11 cellular contexts compared by ENCODE assay signal in genomic region chr17:78828470-78829185, GRCh38. TPM values are rescaled to one million over a fixed set of nuclear protein-coding genes. Genes with fewer than 3 reads are reported as not detected.
DNase-seq lines count a peak whose midpoint lies in the region; ATAC-seq, FAIRE-seq and TF ChIP-seq lines count a peak whose summit lies in the region.
"Had no signal": no experiment of that assay in that cellular context is flagged by ENCODE, and none has a peak within 500 bp of the region (broad histone marks: within the 10 kb centered on the region; RNA-seq: fewer than 3 reads in every experiment).

No MANE protein-coding gene starts in this region.

- peak; percentile 61 for FAIRE-seq in keratinocyte (lab: Jason Lieb, UNC)
- FAIRE-seq: kidney had no signal

- H2AFZ ChIP-seq in keratinocyte (ENCODE audit: control insufficient read depth, low read length), result no peak overlapping the region

- DNase-seq in Calu3, result peak; percentile 12
- DNase-seq in HEK293T (ENCODE audit: extremely low spot score), result peak; percentile 47
- DNase-seq in activated CD8-positive, alpha-beta T cell treated with anti-CD3 and anti-CD28 coated beads, Interleukin-2, amount 10 ng/mL, durations not matched to agents 7 days and 5 days, result no peak
- no peak for DNase-seq in keratinocyte (ENCODE audit: low read depth, low spot score)
- DNase-seq in NCI-H2171 (lab: John Stamatoyannopoulos, UW), result no peak
- no peak for DNase-seq in NCI-H2107 treated with DMSO at 0.1 percent for 48 hours (lab: John Stamatoyannopoulos, UW; ENCODE audit: unreplicated experiment)
- DNase-seq: kidney; NCI-H526; stimulated activated CD4-positive, alpha-beta T cell treated with anti-CD3 and anti-CD28 coated beads, Interleukin-2, amount 100 ng/mL, for 24 hours had no signal

- H3K9me3 Mint-ChIP-seq in Calu3 (ENCODE audit: low read depth, unreplicated experiment), result no peaks in the 10 kb centered on the region
- no peaks in the 10 kb centered on the region for H3K9me3 Mint-ChIP-seq in activated CD8-positive, alpha-beta T cell treated with anti-CD3 and anti-CD28 coated beads, Interleukin-2, amount 10 ng/mL, durations not matched to agents 7 days and 5 days (ENCODE audit: insufficient read depth)

- no peak for ATAC-seq in activated CD8-positive, alpha-beta T cell treated with anti-CD3 and anti-CD28 coated beads, Interleukin-2, amount 10 ng/mL, durations not matched to agents 7 days and 5 days
- ATAC-seq in HG02798 (IDR thresholded peaks at IDR 0.05; ENCODE audit: poor library complexity, unreplicated experiment) (no peak), GM21723 (IDR thresholded peaks at IDR 0.05; ENCODE audit: unreplicated experiment) (no peak)

- BruUV-seq in Calu3 (replicated peaks; lab: Mats Ljungman, UMichigan), result no TSS peak

- H3K4me1 ChIP-seq in keratinocyte (ENCODE audit: control insufficient read depth, extremely low read depth, insufficient read depth, low read length), result no peaks in the 10 kb centered on the region

- H3K27me3 ChIP-seq in keratinocyte (ENCODE audit: control insufficient read depth, extremely low read depth, insufficient read depth, low read length), result no peaks in the 10 kb centered on the region

- H3K4me1 Mint-ChIP-seq in Calu3 (ENCODE audit: low read depth, unreplicated experiment), result no peaks in the 10 kb centered on the region
- peaks cover 8% of the 10 kb centered on the region for H3K4me1 Mint-ChIP-seq in activated CD8-positive, alpha-beta T cell treated with anti-CD3 and anti-CD28 coated beads, Interleukin-2, amount 10 ng/mL, durations not matched to agents 7 days and 5 days (ENCODE audit: low read depth)

- H3K36me3 ChIP-seq in keratinocyte (ENCODE audit: control insufficient read depth in 2 of 2, extremely low read depth in 1 of 2, insufficient read depth in 2 of 2, low read length in 2 of 2), result peaks cover 41 to 57% of the 10 kb centered on the region in 2 experiments

- peaks cover 42% of the 10 kb centered on the region for H3K79me2 ChIP-seq in keratinocyte (ENCODE audit: control insufficient read depth, insufficient read depth, low read length)

- no peaks in the 10 kb centered on the region for H3K27me3 Mint-ChIP-seq in Calu3 (ENCODE audit: unreplicated experiment)
- H3K27me3 Mint-ChIP-seq in activated CD8-positive, alpha-beta T cell treated with anti-CD3 and anti-CD28 coated beads, Interleukin-2, amount 10 ng/mL, durations not matched to agents 7 days and 5 days (ENCODE audit: low read depth), result no peaks in the 10 kb centered on the region

- CTCF ChIA-PET in Calu3 (lab: Charles Lee), result no interaction called here
- CTCF ChIA-PET in HEK293T (lab: Yijun Ruan, JAX), result interaction anchor here (1.0 kb wide), 1 partner anchor 24 kb away, joined by 3 read pairs; no protein-coding TSS in a partner anchor
- CTCF ChIA-PET in activated CD8-positive, alpha-beta T cell treated with anti-CD3 and anti-CD28 coated beads, Interleukin-2, amount 10 ng/mL, durations not matched to agents 7 days and 5 days (lab: Charles Lee), result interaction anchor here (1.6 kb wide), 1 partner anchor 9 kb away, joined by 10 read pairs; no protein-coding TSS in a partner anchor

- H3K27ac Mint-ChIP-seq in Calu3 (ENCODE audit: unreplicated experiment), result peak overlapping the region; percentile 36
- H3K27ac Mint-ChIP-seq in activated CD8-positive, alpha-beta T cell treated with anti-CD3 and anti-CD28 coated beads, Interleukin-2, amount 10 ng/mL, durations not matched to agents 7 days and 5 days, result peak overlapping the region; percentile 10

- peaks cover 66% of the 10 kb centered on the region for H3K36me3 Mint-ChIP-seq in Calu3 (ENCODE audit: insufficient read depth, unreplicated experiment)
- H3K36me3 Mint-ChIP-seq in activated CD8-positive, alpha-beta T cell treated with anti-CD3 and anti-CD28 coated beads, Interleukin-2, amount 10 ng/mL, durations not matched to agents 7 days and 5 days (ENCODE audit: low read depth), result peaks cover 75% of the 10 kb centered on the region

- H4K20me1 ChIP-seq in keratinocyte (ENCODE audit: control insufficient read depth, extremely low read depth, insufficient read depth, low read length), result peaks cover 4% of the 10 kb centered on the region

- H3K9ac ChIP-seq in keratinocyte (ENCODE audit: control insufficient read depth, extremely low read depth, insufficient read depth, low read length), result no peak overlapping the region

- no peak overlapping the region for H3K27ac ChIP-seq in keratinocyte (ENCODE audit: control insufficient read depth, insufficient read depth, low read length)

- H3K4me2 ChIP-seq in keratinocyte (ENCODE audit: control insufficient read depth, extremely low read depth, insufficient read depth, low read depth, low read length), result no peak overlapping the region

- H3K4me3 Mint-ChIP-seq in Calu3 (ENCODE audit: low read depth, unreplicated experiment), result no peak overlapping the region
- no peak overlapping the region for H3K4me3 Mint-ChIP-seq in activated CD8-positive, alpha-beta T cell treated with anti-CD3 and anti-CD28 coated beads, Interleukin-2, amount 10 ng/mL, durations not matched to agents 7 days and 5 days

- POLR2A ChIA-PET in HEK293T (lab: Yijun Ruan, JAX), result no interaction called here
- POLR2A ChIA-PET in activated CD8-positive, alpha-beta T cell treated with anti-CD3 and anti-CD28 coated beads, Interleukin-2, amount 10 ng/mL, durations not matched to agents 7 days and 5 days (lab: Charles Lee), result interaction anchor here (0.9 kb wide), 1 partner anchor 10 kb away, joined by 3 read pairs; no protein-coding TSS in a partner anchor

- H3K9me1 ChIP-seq in keratinocyte (ENCODE audit: control insufficient read depth, extremely low read depth, insufficient read depth, low read length), result no peaks in the 10 kb centered on the region

- no peaks in the 10 kb centered on the region for H3K9me3 ChIP-seq in keratinocyte (ENCODE audit: control insufficient read depth, low read depth, low read length)

- no peak overlapping the region for H3K4me3 ChIP-seq in keratinocyte (ENCODE audit: control insufficient read depth in 2 of 3, extremely low read depth in 1 of 3, insufficient read depth in 2 of 3, low read depth in 1 of 3, low read length in 3 of 3)

- TF ChIP-seq CTCF in Calu3 (IDR thresholded peaks at IDR 0.05; ENCODE audit: unreplicated experiment), result no peak
- TF ChIP-seq CTCF in keratinocyte (optimal IDR thresholded peaks at IDR 0.05 in 1 of 3, IDR thresholded peaks at IDR 0.05 in 1 of 3, conservative IDR thresholded peaks at IDR 0.05 in 1 of 3; ENCODE audit: extremely low read depth in 1 of 3, insufficient read depth in 2 of 3, low read length in 3 of 3), result peak; percentile 45 to 66 (median 59)

- dilution Hi-C loops in keratinocyte (cut with MboI; ENCODE audit: extremely low pct_ligation_motif_present, low sequenced_read_pairs), result no loop called here

- intact Hi-C loops in Calu3 (cut with micrococcal nuclease; ENCODE audit: unreplicated experiment), result no loop called here

TF ChIP-seq in HEK293T, 16 proteins besides CTCF, POLR2A, EP300 and RAD21:
- TF ChIP-seq ELF4 (IDR thresholded peaks at IDR 0.05), result no peak

RNA-seq across cellular contexts. Expression of gene USP36, which starts 12.0 kb away (rescaled TPM):
- 79.5 and 84.3 TPM in 2 replicates for total RNA-seq in Calu3 (2022)
- 10 to 100 TPM; 67.5 TPM for total RNA-seq in activated CD8-positive, alpha-beta T cell treated with anti-CD3 and anti-CD28 coated beads, Interleukin-2, amount 10 ng/mL, durations not matched to agents 7 days and 5 days
- 20.5 to 33.1 TPM (median 25.2 TPM) in 3 replicates for polyA plus RNA-seq in keratinocyte
- polyA plus RNA-seq in keratinocyte (2011; ENCODE audit: low read depth), result 31.5 TPM
- polyA plus RNA-seq in keratinocyte (2011; cell fraction: cytosol; rRNA removed), result 21.6 and 24.5 TPM in 2 replicates
- polyA plus RNA-seq in keratinocyte (2011; cell fraction: nucleus; rRNA removed), result 103 and 115 TPM in 2 replicates
- polyA plus RNA-seq in keratinocyte (2012; ENCODE audit: low replicate concordance), result 29.7 and 39.1 TPM in 2 replicates
- polyA minus RNA-seq in keratinocyte, result 34.0 to 79.8 TPM (median 57.4 TPM) in 3 replicates
- polyA minus RNA-seq in keratinocyte (2011; cell fraction: cytosol; rRNA and poly(A)+ RNA removed), result 14.2 TPM
- 36.2 and 64.4 TPM in 2 replicates for polyA minus RNA-seq in keratinocyte (2011; cell fraction: nucleus; rRNA and poly(A)+ RNA removed)

RNA-seq across cellular contexts. Expression of gene CYTH1, which starts 46.6 kb away (rescaled TPM):
- 30.3 and 40.5 TPM in 2 replicates for total RNA-seq in Calu3 (2022)
- total RNA-seq in activated CD8-positive, alpha-beta T cell treated with anti-CD3 and anti-CD28 coated beads, Interleukin-2, amount 10 ng/mL, durations not matched to agents 7 days and 5 days, result 100 to 1,000 TPM; 137 to 138 TPM
- 27.7 to 28.3 TPM (median 28.2 TPM) in 3 replicates for polyA plus RNA-seq in keratinocyte
- polyA plus RNA-seq in keratinocyte (2011; ENCODE audit: low read depth), result 98.7 TPM
- polyA plus RNA-seq in keratinocyte (2011; cell fraction: cytosol; rRNA removed), result 21.0 and 24.8 TPM in 2 replicates
- 105 and 110 TPM in 2 replicates for polyA plus RNA-seq in keratinocyte (2011; cell fraction: nucleus; rRNA removed)
- polyA plus RNA-seq in keratinocyte (2012; ENCODE audit: low replicate concordance), result 22.2 and 26.4 TPM in 2 replicates
- polyA minus RNA-seq in keratinocyte, result 23.2 to 43.0 TPM (median 23.9 TPM) in 3 replicates
- 20.5 TPM for polyA minus RNA-seq in keratinocyte (2011; cell fraction: cytosol; rRNA and poly(A)+ RNA removed)
- 34.0 and 50.7 TPM in 2 replicates for polyA minus RNA-seq in keratinocyte (2011; cell fraction: nucleus; rRNA and poly(A)+ RNA removed)

Comparison
In these comparisons a context has a peak if more than half of its experiments do, and no peak if none do; other contexts are left out.
1. DNase-seq: peak in Calu3 (single experiment) and HEK293T (single experiment); none in activated CD8-positive, alpha-beta T cell treated with anti-CD3 and anti-CD28 coated beads, Interleukin-2, amount 10 ng/mL, durations not matched to agents 7 days and 5 days (single experiment), keratinocyte (single experiment), NCI-H2171 (single experiment) and NCI-H2107 treated with DMSO at 0.1 percent for 48 hours (single experiment).